ENCODE assay signal across 14 cellular contexts in genomic region chr2:216059233-216059834, GRCh38. TPM values are rescaled to one million over a fixed set of nuclear protein-coding genes. Genes with fewer than 3 reads are reported as not detected.
A peak's percentile ranks its signal among the peaks of the same experiment; 100 is the strongest.
DNase-seq lines count a peak whose midpoint lies in the region; ATAC-seq and TF ChIP-seq lines count a peak whose summit lies in the region.
"Had no signal": no experiment of that assay in that cellular context is flagged by ENCODE, and none has a peak within 500 bp of the region (broad histone marks: within the 10 kb centered on the region; RNA-seq: fewer than 3 reads in every experiment).

No MANE protein-coding gene starts in this region.

- no peak overlapping the region for H3K9ac ChIP-seq in PC-3 (ENCODE audit: low read length)

- H3K79me2 ChIP-seq in PC-3 (ENCODE audit: low read length): no peaks in the 10 kb centered on the region

- peaks cover 20% of the 10 kb centered on the region for H3K4me1 Mint-ChIP-seq in nephron progenitor cell

- H3K27ac Mint-ChIP-seq in nephron progenitor cell: no peak overlapping the region

- intact Hi-C loops in A673 (cut with micrococcal nuclease; ENCODE audit: unreplicated experiment): no loop called here
- intact Hi-C loops in PC-3 (cut with micrococcal nuclease): no loop called here

- H3K4me3 ChIP-seq in A673 (ENCODE audit: low read depth, low read length, poor library complexity, severe bottlenecking) (no peak overlapping the region), GM06990 (replicated peaks; ENCODE audit: low read depth, low read length) (no peak overlapping the region), PC-3 (ENCODE audit: low read length) (no peak overlapping the region), epithelial cell of proximal tubule (ENCODE audit: low read depth, low read length) (no peak overlapping the region)

- H3K4me2 ChIP-seq in PC-3 (ENCODE audit: low read length): no peak overlapping the region

- H3F3A ChIP-seq in PC-3 (ENCODE audit: low read length, unreplicated experiment): no peaks in the 10 kb centered on the region

- peak; percentile 39; the same call in 1 of the 2 replicates for TF ChIP-seq CTCF in A673 (conservative IDR thresholded peaks at IDR 0.05; ENCODE audit: low read depth, low read length)
- peak; percentile 30 for TF ChIP-seq CTCF in GM06990 (IDR thresholded peaks at IDR 0.05; ENCODE audit: insufficient read depth, low read length, poor library complexity, severe bottlenecking)
- peak; percentile 43; the same call in 1 of the 2 replicates for TF ChIP-seq CTCF in PC-3 (conservative IDR thresholded peaks at IDR 0.05; ENCODE audit: low read depth, low read length)
- TF ChIP-seq CTCF in epithelial cell of proximal tubule (conservative IDR thresholded peaks at IDR 0.05; ENCODE audit: low read depth, low read length): peak; percentile 43
- TF ChIP-seq CTCF in nephron progenitor cell (IDR thresholded peaks at IDR 0.05): no peak

- no peak overlapping the region for H2AFZ ChIP-seq in PC-3 (ENCODE audit: low read length)

- H3K4me1 ChIP-seq in A673 (ENCODE audit: insufficient read depth, low read length, poor library complexity, severe bottlenecking) (no peaks in the 10 kb centered on the region), PC-3 (ENCODE audit: insufficient read depth, low read length) (no peaks in the 10 kb centered on the region)

- H3K27me3 ChIP-seq in A673 (replicated peaks; ENCODE audit: insufficient read depth, low read depth, low read length, poor library complexity): no peaks in the 10 kb centered on the region
- no peaks in the 10 kb centered on the region for H3K27me3 ChIP-seq in GM06990 (replicated peaks; ENCODE audit: control insufficient read depth, insufficient read depth, low read length)
- H3K27me3 ChIP-seq in PC-3 (ENCODE audit: low read length): no peaks in the 10 kb centered on the region

- BruUV-seq in A673 (replicated peaks; lab: Mats Ljungman, UMichigan) (no TSS peak), PC-3 (replicated peaks; lab: Mats Ljungman, UMichigan) (no TSS peak)

- H3K9me3 ChIP-seq in A673 (ENCODE audit: low read depth, low read length, poor library complexity, severe bottlenecking) (no peaks in the 10 kb centered on the region), PC-3 (ENCODE audit: low read length) (no peaks in the 10 kb centered on the region)

- H3K9me2 ChIP-seq in PC-3 (replicated peaks; ENCODE audit: low read length): no peaks in the 10 kb centered on the region

- no peak overlapping the region for H3K4me3 Mint-ChIP-seq in nephron progenitor cell

- no peaks in the 10 kb centered on the region for H3K9me3 Mint-ChIP-seq in nephron progenitor cell

- CTCF ChIA-PET in A673 (lab: Charles Lee): no interaction called here
- CTCF ChIA-PET in PC-3 (lab: Charles Lee): no interaction called here

- no peaks in the 10 kb centered on the region for H3K27me3 Mint-ChIP-seq in nephron progenitor cell (ENCODE audit: low read depth, poor library complexity)

- DNase-seq in A673 (ENCODE audit: low spot score) (peak; percentile 32), GM06990 (ENCODE audit: extremely low read depth, insufficient read length) (no peak), PC-3 (peak; percentile 8), epithelial cell of proximal tubule (ENCODE audit: low read depth) (no peak), NCI-H1105 treated with DMSO at 0.1 percent for 48 hours (lab: John Stamatoyannopoulos, UW) (no peak), activated gamma-delta T cell (lab: John Stamatoyannopoulos, UW) (no peak), AG08395 (ENCODE audit: low spot score) (no peak), nephron progenitor cell (no peak)
- DNase-seq: effector CD4-positive, alpha-beta T cell; HCEC 1CT; MV-4-11; NCI-H774; stimulated activated CD4-positive, alpha-beta T cell treated with anti-CD3 and anti-CD28 coated beads, Interleukin-2, amount 100 ng/mL, for 24 hours; T1000 had no signal

- H3K36me3 Mint-ChIP-seq in nephron progenitor cell (ENCODE audit: low read depth): peaks cover 34% of the 10 kb centered on the region

- no peak for ATAC-seq in PC-3

- peaks cover 10% of the 10 kb centered on the region for H3K36me3 ChIP-seq in A673 (ENCODE audit: insufficient read depth, low read length, poor library complexity, severe bottlenecking)
- H3K36me3 ChIP-seq in GM06990 (ENCODE audit: control insufficient read depth, insufficient read depth, low read length): no peaks in the 10 kb centered on the region; the same call in none of the 2 replicates
- H3K36me3 ChIP-seq in PC-3 (ENCODE audit: low read depth, low read length): no peaks in the 10 kb centered on the region; the same call in 1 of the 2 replicates

- no peaks in the 10 kb centered on the region for H4K20me1 ChIP-seq in PC-3 (ENCODE audit: low read length)

- H3K27ac ChIP-seq in A673 (ENCODE audit: low read depth, low read length, poor library complexity, severe bottlenecking) (no peak overlapping the region), PC-3 (ENCODE audit: low read length) (no peak overlapping the region)

- POLR2A ChIA-PET in A673 (lab: Charles Lee; ENCODE audit: low non-redundant PET) (no interaction called here), PC-3 (lab: Charles Lee; ENCODE audit: unreplicated experiment) (interaction anchor here (0.6 kb wide), 1 partner anchor 439 kb away, joined by 3 read pairs; no protein-coding TSS in a partner anchor)

RNA-seq across cellular contexts. Expression of gene PECR, which starts 22.3 kb away (rescaled TPM):
- 19.7 and 22.2 TPM in 2 replicates for total RNA-seq in A673 (2021)
- 23.0 and 26.0 TPM in 2 replicates for total RNA-seq in PC-3 (2014; rRNA removed)
- 12.3 and 16.7 TPM in 2 replicates for total RNA-seq in epithelial cell of proximal tubule

RNA-seq across cellular contexts. Expression of gene TMEM169, which starts 22.4 kb away (rescaled TPM):
- total RNA-seq in A673 (2021) (1.1 and 1.7 TPM in 2 replicates), PC-3 (2014; rRNA removed) (not detected in 2 replicates), epithelial cell of proximal tubule (2.9 and 3.1 TPM in 2 replicates)

RNA-seq across cellular contexts. Expression of gene MREG, which starts 46.0 kb away (rescaled TPM):
- total RNA-seq in A673 (2021) (14.9 and 15.9 TPM in 2 replicates), PC-3 (2014; rRNA removed) (24.4 and 35.4 TPM in 2 replicates), epithelial cell of proximal tubule (12.7 and 22.1 TPM in 2 replicates)

RNA-seq across cellular contexts. Expression of gene XRCC5, which starts 49.8 kb away (rescaled TPM):
- total RNA-seq in A673 (2021) (508 and 534 TPM in 2 replicates), PC-3 (2014; rRNA removed) (277 and 290 TPM in 2 replicates), epithelial cell of proximal tubule (358 and 360 TPM in 2 replicates)

Comparison
In these comparisons a context has a peak if more than half of its experiments do, and no peak if none do; other contexts are left out.
1. DNase-seq: peak in A673 (single experiment) and PC-3 (single experiment); none in GM06990 (single experiment), epithelial cell of proximal tubule (single experiment), NCI-H1105 treated with DMSO at 0.1 percent for 48 hours (single experiment), activated gamma-delta T cell (single experiment), AG08395 (single experiment) and nephron progenitor cell (single experiment).